18 cellular contexts compared by ENCODE assay signal in genomic region chr20:50101281-50101680, GRCh38. TPM values are rescaled to one million over a fixed set of nuclear protein-coding genes. Genes with fewer than 3 reads are reported as not detected.
DNase-seq lines count a peak whose midpoint lies in the region; ATAC-seq and TF ChIP-seq lines count a peak whose summit lies in the region.
"Had no signal": no experiment of that assay in that cellular context is flagged by ENCODE, and none has a peak within 500 bp of the region (broad histone marks: within the 10 kb centered on the region; RNA-seq: fewer than 3 reads in every experiment).

No MANE protein-coding gene starts in this region.

- peaks cover 100% of the 10 kb centered on the region for H3K79me2 ChIP-seq in GM23248 (ENCODE audit: insufficient read depth)

- H3K36me3 ChIP-seq in CD4-positive, CD25-positive, alpha-beta regulatory T cell (ENCODE audit: control insufficient read depth, insufficient read depth, low read length): peaks cover 26% of the 10 kb centered on the region
- 0 out of 2 replicates have a peak, but pooled peaks cover 13% of the 10 kb centered on the region for H3K36me3 ChIP-seq in GM23248 (ENCODE audit: low read depth)
- H3K36me3 ChIP-seq in psoas muscle (ENCODE audit: insufficient read depth in 1 of 2, low read depth in 1 of 2): peaks cover 0 to 7% of the 10 kb centered on the region in 2 donors

- no peak overlapping the region for H3K27ac ChIP-seq in CD4-positive, CD25-positive, alpha-beta regulatory T cell (ENCODE audit: insufficient read depth, low read length, poor library complexity, severe bottlenecking)
- H3K27ac ChIP-seq in GM23248 (peak overlapping the region; percentile 23; the same call in 1 of the 2 replicates), psoas muscle (peak overlapping the region; percentile 64)
- H3K27ac ChIP-seq: body of pancreas had no signal

- TF ChIP-seq CTCF in psoas muscle (IDR thresholded peaks at IDR 0.05): no peak

- H3K4me3 ChIP-seq in CD4-positive, CD25-positive, alpha-beta regulatory T cell (ENCODE audit: low read depth, low read length): no peak overlapping the region
- H3K4me3 ChIP-seq in GM23248 (no peak overlapping the region), psoas muscle (peak overlapping the region; percentile 44)
- H3K4me3 ChIP-seq: body of pancreas, upper lobe of left lung had no signal

- in situ Hi-C loops in GM23248 (cut with MboI) (no loop called here), G401 (cut with HindIII; ENCODE audit: low sequenced_read_pairs) (no loop called here)

- H3K36me3 Mint-ChIP-seq in CD4-positive, CD25-positive, alpha-beta regulatory T cell: peaks cover 5% of the 10 kb centered on the region
- H3K36me3 Mint-ChIP-seq in activated T-helper 17 cell treated with anti-CD3 and anti-CD28 coated beads, Interleukin-2, amount 50 U/mL, for 72 hours (ENCODE audit: low read depth): peaks cover 57% of the 10 kb centered on the region

- no peak overlapping the region for H3K4me2 ChIP-seq in GM23248 (ENCODE audit: unreplicated experiment)

- peaks cover 20% of the 10 kb centered on the region; the same call in 1 of the 2 replicates for H3F3A ChIP-seq in GM23248 (ENCODE audit: insufficient read depth)

- H3K27me3 Mint-ChIP-seq in CD4-positive, CD25-positive, alpha-beta regulatory T cell: no peaks in the 10 kb centered on the region
- H3K27me3 Mint-ChIP-seq in activated T-helper 17 cell treated with anti-CD3 and anti-CD28 coated beads, Interleukin-2, amount 50 U/mL, for 72 hours: no peaks in the 10 kb centered on the region
- H3K27me3 Mint-ChIP-seq: activated CD4-positive, alpha-beta T cell treated with anti-CD3 and anti-CD28 coated beads, Interleukin-2, amount 10 ng/mL, durations not matched to agents 24 days and 14 days; activated CD8-positive, alpha-beta memory T cell treated with anti-CD3 and anti-CD28 coated beads, Interleukin-2, amount 10 ng/mL, durations not matched to agents 7 days and 5 days; stimulated activated naive CD8-positive, alpha-beta T cell treated with anti-CD3 and anti-CD28 coated beads, Interleukin-15, Interleukin-2, amounts not matched to agents 100 ng/mL and 50 ng/mL, for 24 hours had no signal

- intact Hi-C loops in psoas muscle (cut with DNase I): no loop called here

- H3K27ac Mint-ChIP-seq in CD4-positive, CD25-positive, alpha-beta regulatory T cell: peak overlapping the region in 2 of 3 donors; percentile 56 to 83
- peak overlapping the region; percentile 53 for H3K27ac Mint-ChIP-seq in activated T-helper 17 cell treated with anti-CD3 and anti-CD28 coated beads, Interleukin-2, amount 50 U/mL, for 72 hours
- H3K27ac Mint-ChIP-seq: activated CD4-positive, alpha-beta T cell treated with anti-CD3 and anti-CD28 coated beads, Interleukin-2, amount 10 ng/mL, durations not matched to agents 24 days and 14 days; activated CD8-positive, alpha-beta memory T cell treated with anti-CD3 and anti-CD28 coated beads, Interleukin-2, amount 10 ng/mL, durations not matched to agents 7 days and 5 days; activated T-helper 2 cell treated with anti-CD3 and anti-CD28 coated beads, Interferon-gamma antibody, Interleukin-2, Interleukin-4, amounts not matched to agents 10 μg/mL and 5 μg/mL and 100 μg/mL, durations not matched to agents 14 hours and 24 hours and 36 hours had no signal

- no peaks in the 10 kb centered on the region for H3K9me3 ChIP-seq in CD4-positive, CD25-positive, alpha-beta regulatory T cell (ENCODE audit: control insufficient read depth in 2 of 2, low read length in 2 of 2)
- H3K9me3 ChIP-seq in GM23248 (ENCODE audit: low read depth): no peaks in the 10 kb centered on the region
- H3K9me3 ChIP-seq in psoas muscle: no peaks in the 10 kb centered on the region
- H3K9me3 ChIP-seq: body of pancreas, upper lobe of left lung had no signal

- no peaks in the 10 kb centered on the region for H3K27me3 ChIP-seq in CD4-positive, CD25-positive, alpha-beta regulatory T cell (ENCODE audit: control insufficient read depth, insufficient read depth, low read length)
- H3K27me3 ChIP-seq in GM23248 (replicated peaks; ENCODE audit: insufficient read depth) (no peaks in the 10 kb centered on the region), psoas muscle (ENCODE audit: insufficient read depth in 3 of 3, low read length in 2 of 3) (no peaks in the 10 kb centered on the region)
- H3K27me3 ChIP-seq: body of pancreas, upper lobe of left lung had no signal

- WGBS in GM23248 (ENCODE audit: low coverage in 1 of 2, low lambda C conversion rate in 2 of 2, missing lambda C conversion rate in 2 of 2), 2 experiments: 91 to 100% methylated on average over 2 of the region's 2 CpGs
- 43 to 79% (median 55%) methylated on average over 2 of the region's 2 CpGs for WGBS in psoas muscle, 3 donors

- ATAC-seq in CD4-positive, CD25-positive, alpha-beta regulatory T cell (ENCODE audit: low read depth in 2 of 2): no peak
- no peak for ATAC-seq in activated T-helper 17 cell treated with anti-CD3 and anti-CD28 coated beads, Interleukin-2, amount 50 U/mL, for 72 hours (replicated peaks)
- ATAC-seq in psoas muscle: peak in 2 of 4 donors; percentile 23 to 31
- no peak for ATAC-seq in HG03457 (IDR thresholded peaks at IDR 0.05; ENCODE audit: unreplicated experiment)
- ATAC-seq in GM18511 (IDR thresholded peaks at IDR 0.05; ENCODE audit: unreplicated experiment): no peak
- ATAC-seq: activated CD8-positive, alpha-beta memory T cell treated with anti-CD3 and anti-CD28 coated beads, Interleukin-2, amount 10 ng/mL, durations not matched to agents 7 days and 5 days; body of pancreas had no signal

- H3K9me2 ChIP-seq in GM23248 (ENCODE audit: insufficient read depth): no peaks in the 10 kb centered on the region

- peak overlapping the region; percentile 21; the same call in 1 of the 2 replicates for H3K9ac ChIP-seq in GM23248

- H4K20me1 ChIP-seq in GM23248 (ENCODE audit: insufficient read depth): peaks cover 33% of the 10 kb centered on the region; the same call in 1 of the 2 replicates

- H2AFZ ChIP-seq in GM23248: no peak overlapping the region

- DNase-seq in CD4-positive, CD25-positive, alpha-beta regulatory T cell: no peak
- DNase-seq in GM23248 (no peak), psoas muscle (no peak), G401 (ENCODE audit: low spot score) (no peak), hepatic stellate cell (ENCODE audit: low spot score) (no peak)
- DNase-seq: activated CD4-positive, alpha-beta T cell treated with anti-CD3 and anti-CD28 coated beads, Interleukin-2, amount 10 ng/mL, durations not matched to agents 24 days and 14 days; activated CD8-positive, alpha-beta memory T cell treated with anti-CD3 and anti-CD28 coated beads, Interleukin-2, amount 10 ng/mL, durations not matched to agents 7 days and 5 days; body of pancreas; DND-41; glutamatergic neuron; SHP77; stimulated activated CD4-positive, alpha-beta T cell treated with anti-CD3 and anti-CD28 coated beads, Interleukin-2, amount 100 ng/mL, for 24 hours had no signal

- peaks cover 23% of the 10 kb centered on the region for H3K4me1 ChIP-seq in CD4-positive, CD25-positive, alpha-beta regulatory T cell (ENCODE audit: control insufficient read depth, insufficient read depth, low read length, poor library complexity, severe bottlenecking)
- H3K4me1 ChIP-seq in GM23248 (ENCODE audit: insufficient read depth) (peaks cover 53% of the 10 kb centered on the region), psoas muscle (peaks cover 71% of the 10 kb centered on the region)

- no peaks in the 10 kb centered on the region for H3K9me3 Mint-ChIP-seq in CD4-positive, CD25-positive, alpha-beta regulatory T cell
- no peaks in the 10 kb centered on the region for H3K9me3 Mint-ChIP-seq in activated T-helper 17 cell treated with anti-CD3 and anti-CD28 coated beads, Interleukin-2, amount 50 U/mL, for 72 hours
- H3K9me3 Mint-ChIP-seq: activated CD4-positive, alpha-beta T cell treated with anti-CD3 and anti-CD28 coated beads, Interleukin-2, amount 10 ng/mL, durations not matched to agents 24 days and 14 days; activated T-helper 2 cell treated with anti-CD3 and anti-CD28 coated beads, Interferon-gamma antibody, Interleukin-2, Interleukin-4, amounts not matched to agents 10 μg/mL and 5 μg/mL and 100 μg/mL, durations not matched to agents 14 hours and 24 hours and 36 hours; stimulated activated naive CD8-positive, alpha-beta T cell treated with anti-CD3 and anti-CD28 coated beads, Interleukin-15, Interleukin-2, amounts not matched to agents 100 ng/mL and 50 ng/mL, for 24 hours had no signal

- peaks cover 30 to 74% (median 48%) of the 10 kb centered on the region in 4 donors for H3K4me1 Mint-ChIP-seq in CD4-positive, CD25-positive, alpha-beta regulatory T cell
- H3K4me1 Mint-ChIP-seq in activated T-helper 17 cell treated with anti-CD3 and anti-CD28 coated beads, Interleukin-2, amount 50 U/mL, for 72 hours: peaks cover 32% of the 10 kb centered on the region

- H3K4me3 Mint-ChIP-seq in CD4-positive, CD25-positive, alpha-beta regulatory T cell: peak overlapping the region in 1 of 4 donors; percentile 15
- no peak overlapping the region for H3K4me3 Mint-ChIP-seq in activated T-helper 17 cell treated with anti-CD3 and anti-CD28 coated beads, Interleukin-2, amount 50 U/mL, for 72 hours
- H3K4me3 Mint-ChIP-seq: activated CD4-positive, alpha-beta T cell treated with anti-CD3 and anti-CD28 coated beads, Interleukin-2, amount 10 ng/mL, durations not matched to agents 24 days and 14 days; activated CD8-positive, alpha-beta memory T cell treated with anti-CD3 and anti-CD28 coated beads, Interleukin-2, amount 10 ng/mL, durations not matched to agents 7 days and 5 days; stimulated activated naive CD8-positive, alpha-beta T cell treated with anti-CD3 and anti-CD28 coated beads, Interleukin-15, Interleukin-2, amounts not matched to agents 100 ng/mL and 50 ng/mL, for 24 hours had no signal

RNA-seq across cellular contexts. Expression of gene UBE2V1, which starts 11.7 kb away (rescaled TPM):
- 124 TPM for total RNA-seq in CD4-positive, CD25-positive, alpha-beta regulatory T cell
- 100 to 1,000 TPM; 115 to 130 (median 127) TPM for polyA plus RNA-seq in CD4-positive, CD25-positive, alpha-beta regulatory T cell
- total RNA-seq in GM23248 (2014; rRNA removed; shearing (Covaris generic)): 41.7 and 49.1 TPM in 2 replicates
- polyA plus RNA-seq in GM23248 (2016; fragmentation: Nextera tagmentation; extraction: Ambion mirVana) (186 and 197 TPM in 2 replicates), psoas muscle (100 to 1,000 TPM in 2 of 3 donors, 10 to 100 TPM in 1; 57.1 to 165 (median 103) TPM)
- 100 to 1,000 TPM; 197 to 205 TPM for total RNA-seq in activated T-helper 17 cell treated with anti-CD3 and anti-CD28 coated beads, Interleukin-2, amount 50 U/mL, for 72 hours
- total RNA-seq in psoas muscle: 10 to 100 TPM; 45.2 to 78.1 (median 57.5) TPM
- 33.0 and 40.9 TPM in 2 replicates for total RNA-seq in G401 (2014; rRNA removed; shearing (Covaris generic))

RNA-seq across cellular contexts. Expression of gene PEDS1, which starts 52.2 kb away (rescaled TPM):
- total RNA-seq in CD4-positive, CD25-positive, alpha-beta regulatory T cell: 26.4 TPM
- 10 to 100 TPM; 16.8 to 18.3 (median 17.8) TPM for polyA plus RNA-seq in CD4-positive, CD25-positive, alpha-beta regulatory T cell
- total RNA-seq in GM23248 (2014; rRNA removed; shearing (Covaris generic)): 54.6 and 55.7 TPM in 2 replicates
- polyA plus RNA-seq in GM23248 (2016; fragmentation: Nextera tagmentation; extraction: Ambion mirVana) (53.9 and 54.0 TPM in 2 replicates), psoas muscle (10 to 100 TPM; 23.8 to 55.1 (median 49.2) TPM)
- 10 to 100 TPM; 13.1 to 22.0 TPM for total RNA-seq in activated T-helper 17 cell treated with anti-CD3 and anti-CD28 coated beads, Interleukin-2, amount 50 U/mL, for 72 hours
- 10 to 100 TPM; 17.5 to 59.2 (median 35.0) TPM for total RNA-seq in psoas muscle
- total RNA-seq in G401 (2014; rRNA removed; shearing (Covaris generic)): 42.7 and 45.5 TPM in 2 replicates
